1 cellular context compared by ENCODE assay signal in the genomic region with DNA sequence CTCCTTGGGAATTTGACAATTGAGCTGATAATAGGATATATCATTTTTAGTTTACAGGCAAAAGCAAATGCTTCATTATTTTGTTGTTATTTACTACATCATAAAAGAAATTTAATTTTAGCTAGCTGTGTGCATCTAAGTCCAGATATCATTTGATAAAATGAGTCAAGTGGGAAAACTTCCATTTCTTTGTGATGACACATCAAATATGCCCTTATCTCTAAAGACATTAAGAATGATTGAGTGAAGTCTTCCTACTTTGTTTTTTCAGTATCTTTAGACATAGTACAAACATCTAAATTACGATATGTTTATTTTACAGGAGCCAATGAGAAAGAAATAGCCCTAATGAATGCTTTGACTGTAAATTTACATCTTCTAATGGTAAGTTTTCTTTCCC.
TF ChIP-seq lines count a peak whose summit lies in the region.

No MANE protein-coding gene starts in this region.

TF ChIP-seq in HepG2, 621 proteins besides CTCF, POLR2A, EP300 and RAD21 (continued from another document):
- TF ChIP-seq, protein P1, sequence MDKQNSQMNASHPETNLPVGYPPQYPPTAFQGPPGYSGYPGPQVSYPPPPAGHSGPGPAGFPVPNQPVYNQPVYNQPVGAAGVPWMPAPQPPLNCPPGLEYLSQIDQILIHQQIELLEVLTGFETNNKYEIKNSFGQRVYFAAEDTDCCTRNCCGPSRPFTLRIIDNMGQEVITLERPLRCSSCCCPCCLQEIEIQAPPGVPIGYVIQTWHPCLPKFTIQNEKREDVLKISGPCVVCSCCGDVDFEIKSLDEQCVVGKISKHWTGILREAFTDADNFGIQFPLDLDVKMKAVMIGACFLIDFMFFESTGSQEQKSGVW (CRISPR knock-in tag; IDR thresholded peaks at IDR 0.05; ENCODE audit: borderline replicate concordance) = no peak
- no peak for TF ChIP-seq KDM1A (CRISPR knock-in tag; IDR thresholded peaks at IDR 0.05)
- TF ChIP-seq TOPORS (CRISPR knock-in tag; IDR thresholded peaks at IDR 0.05) = no peak
- no peak for TF ChIP-seq ZBTB4 (CRISPR knock-in tag; IDR thresholded peaks at IDR 0.05; ENCODE audit: borderline replicate concordance)
- TF ChIP-seq, protein P2, sequence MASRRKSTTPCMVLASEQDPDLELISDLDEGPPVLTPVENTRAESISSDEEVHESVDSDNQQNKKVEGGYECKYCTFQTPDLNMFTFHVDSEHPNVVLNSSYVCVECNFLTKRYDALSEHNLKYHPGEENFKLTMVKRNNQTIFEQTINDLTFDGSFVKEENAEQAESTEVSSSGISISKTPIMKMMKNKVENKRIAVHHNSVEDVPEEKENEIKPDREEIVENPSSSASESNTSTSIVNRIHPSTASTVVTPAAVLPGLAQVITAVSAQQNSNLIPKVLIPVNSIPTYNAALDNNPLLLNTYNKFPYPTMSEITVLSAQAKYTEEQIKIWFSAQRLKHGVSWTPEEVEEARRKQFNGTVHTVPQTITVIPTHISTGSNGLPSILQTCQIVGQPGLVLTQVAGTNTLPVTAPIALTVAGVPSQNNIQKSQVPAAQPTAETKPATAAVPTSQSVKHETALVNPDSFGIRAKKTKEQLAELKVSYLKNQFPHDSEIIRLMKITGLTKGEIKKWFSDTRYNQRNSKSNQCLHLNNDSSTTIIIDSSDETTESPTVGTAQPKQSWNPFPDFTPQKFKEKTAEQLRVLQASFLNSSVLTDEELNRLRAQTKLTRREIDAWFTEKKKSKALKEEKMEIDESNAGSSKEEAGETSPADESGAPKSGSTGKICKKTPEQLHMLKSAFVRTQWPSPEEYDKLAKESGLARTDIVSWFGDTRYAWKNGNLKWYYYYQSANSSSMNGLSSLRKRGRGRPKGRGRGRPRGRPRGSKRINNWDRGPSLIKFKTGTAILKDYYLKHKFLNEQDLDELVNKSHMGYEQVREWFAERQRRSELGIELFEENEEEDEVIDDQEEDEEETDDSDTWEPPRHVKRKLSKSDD (CRISPR knock-in tag; IDR thresholded peaks at IDR 0.05; ENCODE audit: low read depth) = no peak
TF ChIP-seq in HepG2: peak in this region for 2.
